8 cellular contexts compared by ENCODE assay signal in genomic region chr17:61862975-61863800, GRCh38. TPM values are rescaled to one million over a fixed set of nuclear protein-coding genes. Genes with fewer than 3 reads are reported as not detected.
DNase-seq lines count a peak whose midpoint lies in the region; ATAC-seq and TF ChIP-seq lines count a peak whose summit lies in the region.

Gene BRIP1 (minus strand): TSS chr17:61863528. CDS start chr17:61861539, 1,989 bp downstream.

- peaks cover 10 to 12% of the 10 kb centered on the region in 2 donors for H3K36me3 Mint-ChIP-seq in CD14-positive monocyte

- intact Hi-C loops in CD14-positive monocyte (cut with micrococcal nuclease) (no loop called here), dorsolateral prefrontal cortex (cut with DNase I) (loop anchor here in 1 of 2 donors (5.0 kb wide), 1 partner anchor 204 kb away; the partner anchor contains the start of gene MED13), right lobe of liver (cut with DNase I) (no loop called here)

- H3K9me3 Mint-ChIP-seq in CD14-positive monocyte = no peaks in the 10 kb centered on the region

- TF ChIP-seq CTCF in CD14-positive monocyte (IDR thresholded peaks at IDR 0.05) (no peak), dorsolateral prefrontal cortex (IDR thresholded peaks at IDR 0.05 in 54 of 56, conservative IDR thresholded peaks at IDR 0.05 in 2 of 56; ENCODE audit: low read depth in 1 of 56, partially characterized antibody in 56 of 56) (peak in 2 of 56 donors; percentile 12 to 34), right lobe of liver (IDR thresholded peaks at IDR 0.05) (no peak)

- H3K4me3 Mint-ChIP-seq in CD14-positive monocyte = peak within 1 kb of the TSS; percentile 98 to 99

- peak; percentile 57 for TF ChIP-seq POLR2A in right lobe of liver (IDR thresholded peaks at IDR 0.05)

- peaks cover 0 to 2% (median 0%) of the 10 kb centered on the region in 3 donors for H3K27me3 Mint-ChIP-seq in CD14-positive monocyte (ENCODE audit: low read depth in 3 of 3)

- peaks cover 25% of the 10 kb centered on the region for H3K4me1 Mint-ChIP-seq in CD14-positive monocyte

- H3K36me3 ChIP-seq in right lobe of liver = peaks cover 0 to 10% (median 0%) of the 10 kb centered on the region in 4 donors

- peak; percentile 94 for ATAC-seq in GM19397 (IDR thresholded peaks at IDR 0.05; ENCODE audit: unreplicated experiment)
- ATAC-seq in HG03565 (IDR thresholded peaks at IDR 0.05; ENCODE audit: unreplicated experiment) = peak; percentile 60
- peak; percentile 98 to 99 (median 98) for ATAC-seq in right lobe of liver

- H3K4me3 ChIP-seq in dorsolateral prefrontal cortex (peak within 1 kb of the TSS; percentile 54 to 91 (median 76)), right lobe of liver (peak within 1 kb of the TSS; percentile 55 to 76 (median 67))

- H3K27ac ChIP-seq in dorsolateral prefrontal cortex (peak within 1 kb of the TSS in 25 of 59 donors; percentile 8 to 77 (median 43)), right lobe of liver (peak within 1 kb of the TSS; percentile 58 to 90 (median 88))

- peak within 1 kb of the TSS; percentile 81 to 95 (median 93) for H3K27ac Mint-ChIP-seq in CD14-positive monocyte

- 0% methylated on average over 27 of the region's 43 CpGs for WGBS in right lobe of liver (ENCODE audit: insufficient coverage, low coverage, low lambda C conversion rate, missing lambda C conversion rate)

- no peaks in the 10 kb centered on the region for H3K9me3 ChIP-seq in right lobe of liver

- peaks cover 0 to 12% (median 0%) of the 10 kb centered on the region in 4 donors for H3K4me1 ChIP-seq in right lobe of liver

- H3K27me3 ChIP-seq in dorsolateral prefrontal cortex (no peaks in the 10 kb centered on the region), right lobe of liver (no peaks in the 10 kb centered on the region)

- DNase-seq in CD14-positive monocyte (ENCODE audit: low spot score) = peak; percentile 80
- peak; percentile 79 for DNase-seq in NCI-H748 treated with DMSO at 0.1 percent for 48 hours (lab: John Stamatoyannopoulos, UW)
- peak; percentile 84 for DNase-seq in activated CD4-positive, alpha-beta T cell treated with anti-CD3 and anti-CD28 coated beads, Interleukin-2, amount 50 U/mL, for 1 hour
- peak; percentile 62 to 92 (median 84) for DNase-seq in dorsolateral prefrontal cortex
- peak; percentile 92 to 96 (median 95) for DNase-seq in right lobe of liver
- DNase-seq in stimulated activated CD4-positive, alpha-beta T cell treated with anti-CD3 and anti-CD28 coated beads, Interleukin-4, amount 100 ng/mL, for 24 hours = peak; percentile 93

RNA-seq across cellular contexts. Expression of gene BRIP1, which starts in this region (rescaled TPM):
- polyA plus RNA-seq in CD14-positive monocyte = under 1 TPM; 0.11 to 0.12 TPM
- total RNA-seq in dorsolateral prefrontal cortex (1 to 10 TPM in 94 of 120 experiments, under 1 TPM in 26; 0.47 to 3.9 (median 1.4) TPM), right lobe of liver (1 to 10 TPM; 1.0 to 1.6 (median 1.1) TPM)

Comparison
In these comparisons a context has a peak if more than half of its experiments do, and no peak if none do; other contexts are left out.
1. Peak in DNase-seq in CD14-positive monocyte; RNA of the gene not detected or under 1 TPM.